In genomic region chr1:41823453-41823852, GRCh38 we compare ENCODE assay signal across 14 cellular contexts.
DNase-seq lines count a peak whose midpoint lies in the region; ATAC-seq, FAIRE-seq and TF ChIP-seq lines count a peak whose summit lies in the region.
"Had no signal": no experiment of that assay in that cellular context is flagged by ENCODE, and none has a peak within 500 bp of the region (broad histone marks: within the 10 kb centered on the region; RNA-seq: fewer than 3 reads in every experiment).

No MANE protein-coding gene starts in this region.

- H3K4me3 ChIP-seq in mesendoderm (ENCODE audit: low read length): no peak overlapping the region

- no peak overlapping the region for H3K4me2 ChIP-seq in mesendoderm (ENCODE audit: low read length)

- H3K56ac ChIP-seq in mesendoderm (ENCODE audit: low read length): peak overlapping the region; percentile 3

- H3K9ac ChIP-seq in mesendoderm (ENCODE audit: low read length): no peak overlapping the region

- H3K4me1 ChIP-seq in foreskin keratinocyte (no peaks in the 10 kb centered on the region), mesendoderm (ENCODE audit: control insufficient read depth, low read depth, low read length) (peaks cover 5% of the 10 kb centered on the region)

- H4K8ac ChIP-seq in mesendoderm (ENCODE audit: low read depth, low read length): no peak overlapping the region

- no peak overlapping the region for H4K5ac ChIP-seq in mesendoderm (ENCODE audit: low read length)

- H3K36me3 ChIP-seq in mesendoderm (ENCODE audit: control insufficient read depth, insufficient read depth, low read length): no peaks in the 10 kb centered on the region

- no peak for TF ChIP-seq CTCF in foreskin keratinocyte (conservative IDR thresholded peaks at IDR 0.05)
- no peak for TF ChIP-seq CTCF in D721Med (IDR thresholded peaks at IDR 0.05; ENCODE audit: insufficient read depth, missing control alignments)

- H3K79me1 ChIP-seq in mesendoderm (ENCODE audit: low read length): no peaks in the 10 kb centered on the region

- H3K27me3 ChIP-seq in foreskin keratinocyte (peaks cover 37% of the 10 kb centered on the region), mesendoderm (ENCODE audit: insufficient read depth, low read length, poor library complexity) (no peaks in the 10 kb centered on the region)

- H2AK5ac ChIP-seq in mesendoderm (ENCODE audit: low read length): no peak overlapping the region

- peak; percentile 49 for DNase-seq in A172 (ENCODE audit: low spot score)
- peak; percentile 50 for DNase-seq in HT-29 (ENCODE audit: low spot score)
- DNase-seq in foreskin keratinocyte: no peak
- peak; percentile 95 for DNase-seq in mesendoderm
- no peak for DNase-seq in 8988T
- DNase-seq in D721Med (ENCODE audit: insufficient read length, low spot score): no peak
- no peak for DNase-seq in stimulated activated CD4-positive, alpha-beta T cell treated with anti-CD3 and anti-CD28 coated beads, Interleukin-2, amount 100 ng/mL, for 24 hours
- DNase-seq: activated T-cell treated with anti-CD3 and anti-CD28 coated beads, Interleukin-2, amount 50 U/mL, for 24 hours; foreskin fibroblast; GF-D8; naive thymus-derived CD8-positive, alpha-beta T cell; NCI-H2029 had no signal

- no peak for FAIRE-seq in D721Med (lab: Jason Lieb, UNC)
- FAIRE-seq: RCC 7860 had no signal

- no peak overlapping the region for H2BK120ac ChIP-seq in mesendoderm (ENCODE audit: low read depth, low read length)

- H3K27ac ChIP-seq in foreskin keratinocyte (no peak overlapping the region), mesendoderm (ENCODE audit: low read depth, low read length) (no peak overlapping the region)

- no peak overlapping the region for H2BK15ac ChIP-seq in mesendoderm (replicated peaks; ENCODE audit: low read depth)

- ATAC-seq in foreskin keratinocyte (peak; percentile 16), HG03571 (IDR thresholded peaks at IDR 0.05; ENCODE audit: unreplicated experiment) (no peak)
- ATAC-seq: naive thymus-derived CD8-positive, alpha-beta T cell had no signal

- H3K23ac ChIP-seq in mesendoderm (ENCODE audit: low read length): no peak overlapping the region

- no peak overlapping the region for H3K4ac ChIP-seq in mesendoderm (ENCODE audit: low read depth, low read length)

- no CpG with 5 or more reads among the region's 4 CpGs for WGBS in mesendoderm (ENCODE audit: extremely low coverage, insufficient coverage, low lambda C conversion rate)

- H3K79me2 ChIP-seq in mesendoderm (ENCODE audit: control insufficient read depth, insufficient read depth, low read length): no peaks in the 10 kb centered on the region

- no peak overlapping the region for H3K18ac ChIP-seq in mesendoderm (ENCODE audit: low read length)

- no peak overlapping the region for H2BK5ac ChIP-seq in mesendoderm (ENCODE audit: low read length)

Comparison
In these comparisons a context has a peak if more than half of its experiments do, and no peak if none do; other contexts are left out.
1. DNase-seq: peak in A172 (single experiment), HT-29 (single experiment) and mesendoderm (single experiment); none in foreskin keratinocyte (0 of 2), 8988T (single experiment), D721Med (single experiment) and stimulated activated CD4-positive, alpha-beta T cell treated with anti-CD3 and anti-CD28 coated beads, Interleukin-2, amount 100 ng/mL, for 24 hours (0 of 2).